1 cellular context compared by ENCODE assay signal in genomic region chr3:12759693-12760565, GRCh38.
TF ChIP-seq lines count a peak whose summit lies in the region.

No MANE protein-coding gene starts in this region.

TF ChIP-seq in HepG2, 621 proteins besides CTCF, POLR2A, EP300 and RAD21:
- TF ChIP-seq ATAD3A (CRISPR knock-in tag; IDR thresholded peaks at IDR 0.05): no peak
- peak; percentile 40; the same call in 1 of the 2 replicates for TF ChIP-seq ZNF687 (CRISPR knock-in tag; IDR thresholded peaks at IDR 0.05)
